8 cellular contexts compared by ENCODE assay signal in the genomic region with DNA sequence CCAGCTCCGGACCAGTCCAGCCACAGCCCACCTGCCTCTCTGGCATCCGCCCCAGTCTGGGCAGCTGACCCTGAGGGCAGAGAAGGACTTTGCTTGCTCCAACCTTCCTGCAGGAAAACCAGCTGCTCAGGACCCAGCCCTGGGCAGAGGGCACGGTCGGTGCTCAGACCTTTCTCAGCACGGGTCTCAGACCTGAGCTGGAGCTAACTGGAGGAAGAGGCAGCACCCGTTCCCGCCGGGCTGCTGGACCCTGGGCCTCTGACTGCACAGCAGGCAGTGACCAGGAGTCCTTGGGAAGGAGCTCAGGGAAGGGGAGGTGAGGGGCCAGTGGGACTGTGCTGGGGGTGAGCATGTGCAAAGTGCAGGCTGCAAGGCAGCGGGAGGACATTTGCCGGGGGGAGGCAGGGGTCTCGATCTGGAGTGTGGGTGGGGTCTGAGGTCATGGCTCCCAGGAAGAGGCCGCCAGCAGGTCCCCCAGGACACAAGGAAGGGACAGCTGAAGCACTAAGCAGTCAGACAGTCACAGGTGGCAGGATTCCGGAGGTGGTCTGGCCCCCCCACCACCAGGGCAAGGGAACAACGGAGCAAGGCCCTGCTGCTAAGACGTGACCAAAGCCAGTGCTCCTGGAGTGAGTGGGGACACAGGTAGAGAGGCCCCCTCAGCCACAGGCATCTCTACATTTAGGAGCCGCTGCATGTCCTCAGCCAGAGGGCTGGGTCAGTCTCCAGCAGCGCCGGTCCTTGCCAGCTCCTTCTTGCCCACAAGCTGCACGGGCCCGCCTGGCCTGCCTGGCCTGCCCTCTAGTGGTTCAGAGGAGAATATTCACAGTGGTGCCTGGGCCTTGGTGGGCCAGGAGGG. TPM values are rescaled to one million over a fixed set of nuclear protein-coding genes. Genes with fewer than 3 reads are reported as not detected.
A peak's percentile ranks its signal among the peaks of the same experiment; 100 is the strongest.
DNase-seq lines count a peak whose midpoint lies in the region; ATAC-seq and TF ChIP-seq lines count a peak whose summit lies in the region.

No MANE protein-coding gene starts in this region.

- no peak for TF ChIP-seq EP300 in upper lobe of left lung (IDR thresholded peaks at IDR 0.05)

- H3K4me1 ChIP-seq in endodermal cell (ENCODE audit: control insufficient read depth, insufficient read depth, low read length) (no peaks in the 10 kb centered on the region), upper lobe of left lung (peaks cover 5 to 29% (median 15%) of the 10 kb centered on the region in 4 donors)

- no peak overlapping the region for H3K4me3 ChIP-seq in endodermal cell (ENCODE audit: low read length)
- H3K4me3 ChIP-seq in upper lobe of left lung: no peak overlapping the region

- POLR2A ChIA-PET in WTC11 (lab: Charles Lee): interaction anchor here (1.6 to 1.7 kb wide), 3 partner anchors 12 to 156 kb away, joined by 4 to 8 read pairs (median 4); partner anchors contain the start of gene PIP5KL1

- H3K36me3 ChIP-seq in endodermal cell (ENCODE audit: control insufficient read depth, insufficient read depth, low read length) (peaks cover 36% of the 10 kb centered on the region), upper lobe of left lung (peaks cover 0 to 35% (median 20%) of the 10 kb centered on the region in 4 donors)

- CTCF ChIA-PET in WTC11 (lab: Charles Lee): interaction anchor here (0.5 to 5.2 kb wide), 50 partner anchors 9 to 549 kb away, joined by 3 to 179 read pairs (median 5); partner anchors contain the start of genes BBLN, EEIG1, NAIF1 and PIP5KL1

- no peaks in the 10 kb centered on the region for H3K27me3 Mint-ChIP-seq in WTC11 (ENCODE audit: low read depth)
- H3K27me3 Mint-ChIP-seq in endodermal cell (ENCODE audit: insufficient read depth): no peaks in the 10 kb centered on the region
- H3K27me3 Mint-ChIP-seq in mesothelial cell of epicardium (ENCODE audit: low read depth): no peaks in the 10 kb centered on the region

- peak overlapping the region; percentile 81 for H3K27ac Mint-ChIP-seq in WTC11
- peak overlapping the region; percentile 48 for H3K27ac Mint-ChIP-seq in endodermal cell
- peak overlapping the region; percentile 52 for H3K27ac Mint-ChIP-seq in mesothelial cell of epicardium

- H3K27ac ChIP-seq in endodermal cell (ENCODE audit: low read depth, low read length) (no peak overlapping the region), upper lobe of left lung (peak overlapping the region in 2 of 4 donors; percentile 13 to 60)

- H3K36me3 Mint-ChIP-seq in WTC11 (peaks cover 5% of the 10 kb centered on the region; the same call in 1 of the 2 replicates), endodermal cell (ENCODE audit: low read depth) (peaks cover 21% of the 10 kb centered on the region), mesothelial cell of epicardium (peaks cover 22% of the 10 kb centered on the region)

- TF ChIP-seq CTCF in WTC11 (IDR thresholded peaks at IDR 0.05) (peak; percentile 96), endodermal cell (conservative IDR thresholded peaks at IDR 0.05) (peak; percentile 96), mesothelial cell of epicardium (IDR thresholded peaks at IDR 0.05; ENCODE audit: unreplicated experiment) (peak; percentile 90), upper lobe of left lung (IDR thresholded peaks at IDR 0.05) (peak; percentile 91 to 94 (median 94))

- WGBS in endodermal cell (ENCODE audit: insufficient coverage in 1 of 2, insufficient read length in 1 of 2), 2 experiments: 80 to 83% methylated on average over 15 to 20 of the region's 20 CpGs
- 50 to 66% methylated on average over 4 to 20 of the region's 20 CpGs for WGBS in upper lobe of left lung, 2 donors

- no peak overlapping the region for H3K9ac ChIP-seq in endodermal cell (ENCODE audit: extremely low read depth, low read length, poor library complexity, severe bottlenecking)

- H3K4me1 Mint-ChIP-seq in WTC11: peaks cover 28% of the 10 kb centered on the region
- H3K4me1 Mint-ChIP-seq in endodermal cell: peaks cover 6% of the 10 kb centered on the region
- H3K4me1 Mint-ChIP-seq in mesothelial cell of epicardium: peaks cover 13% of the 10 kb centered on the region

- TF ChIP-seq POLR2A in upper lobe of left lung (IDR thresholded peaks at IDR 0.05): no peak

- no peaks in the 10 kb centered on the region for H3K9me3 ChIP-seq in endodermal cell (ENCODE audit: control insufficient read depth, low read length)
- no peaks in the 10 kb centered on the region for H3K9me3 ChIP-seq in upper lobe of left lung

- H3K27me3 ChIP-seq in endodermal cell (ENCODE audit: control insufficient read depth, insufficient read depth, low read length, poor library complexity, severe bottlenecking) (no peaks in the 10 kb centered on the region), upper lobe of left lung (no peaks in the 10 kb centered on the region)

- ATAC-seq in WTC11: peak; percentile 67
- ATAC-seq in upper lobe of left lung (ENCODE audit: low FRiP score in 2 of 2): peak; percentile 83 to 85
- ATAC-seq in GM18498 (IDR thresholded peaks at IDR 0.05; ENCODE audit: unreplicated experiment): no peak

- no peak overlapping the region for H3K4me3 Mint-ChIP-seq in WTC11
- H3K4me3 Mint-ChIP-seq in endodermal cell: no peak overlapping the region
- H3K4me3 Mint-ChIP-seq in mesothelial cell of epicardium: no peak overlapping the region

- H3K9me3 Mint-ChIP-seq in WTC11 (no peaks in the 10 kb centered on the region), endodermal cell (no peaks in the 10 kb centered on the region), mesothelial cell of epicardium (no peaks in the 10 kb centered on the region)

- DNase-seq in SIG-M5 treated with dmso at 0.1 percent for 504 hours (lab: John Stamatoyannopoulos, UW; ENCODE audit: unreplicated experiment) (peak; percentile 42), SIG-M5 (lab: John Stamatoyannopoulos, UW) (no peak), NCI-H1092 treated with DMSO at 0.1 percent for 48 hours (lab: John Stamatoyannopoulos, UW) (peak; percentile 47), WTC11 (ENCODE audit: low spot score) (peak; percentile 78), endodermal cell (peak; percentile 93), mesothelial cell of epicardium (ENCODE audit: low spot score in 2 of 2, unreplicated experiment in 2 of 2) (no peak), upper lobe of left lung (peak; percentile 87 to 90)

TF ChIP-seq in WTC11, 78 proteins besides CTCF, POLR2A, EP300 and RAD21:
- no peak for TF ChIP-seq RORB (CRISPR knock-in tag; IDR thresholded peaks at IDR 0.05)
- TF ChIP-seq TP53 (CRISPR knock-in tag; IDR thresholded peaks at IDR 0.05): no peak
- no peak for TF ChIP-seq MXD4 (CRISPR knock-in tag; IDR thresholded peaks at IDR 0.05; ENCODE audit: borderline replicate concordance)
- no peak for TF ChIP-seq CBFB (CRISPR knock-in tag; IDR thresholded peaks at IDR 0.05; ENCODE audit: low read depth)
- TF ChIP-seq IRF2 (CRISPR knock-in tag; IDR thresholded peaks at IDR 0.05; ENCODE audit: borderline replicate concordance, low read depth): no peak
- peak; percentile 96 for TF ChIP-seq ZNF121 (CRISPR knock-in tag; IDR thresholded peaks at IDR 0.05)
- no peak for TF ChIP-seq PRRX2 (CRISPR knock-in tag; IDR thresholded peaks at IDR 0.05)
- TF ChIP-seq ZNF416 (CRISPR knock-in tag; IDR thresholded peaks at IDR 0.05): peak; percentile 61; the same call in 1 of the 2 replicates
TF ChIP-seq in WTC11: peak in this region for 2.

RNA-seq across cellular contexts. Expression of gene DPM2, which starts 4.7 kb away (rescaled TPM):
- total RNA-seq in WTC11 (2021) (53.3 to 58.2 TPM (median 56.1 TPM) in 3 replicates), endodermal cell (10 to 100 TPM; 45.7 TPM), mesothelial cell of epicardium (36.8 to 37.5 TPM (median 36.9 TPM) in 3 replicates), upper lobe of left lung (10 to 100 TPM; 20.1 to 40.7 (median 25.6) TPM)
- polyA plus RNA-seq in endodermal cell (2013, experiment 1 of 2): 39.5 TPM
- 35.1 TPM for polyA plus RNA-seq in endodermal cell (2013, experiment 2 of 2)

RNA-seq across cellular contexts. Expression of gene PIP5KL1, which starts 11.8 kb away (rescaled TPM):
- total RNA-seq in WTC11 (2021): 15.8 to 20.2 TPM (median 16.8 TPM) in 3 replicates
- 1 to 10 TPM; 6.6 to 9.3 TPM for total RNA-seq in endodermal cell
- 3.7 TPM for polyA plus RNA-seq in endodermal cell (2013, experiment 1 of 2)
- 3.3 TPM for polyA plus RNA-seq in endodermal cell (2013, experiment 2 of 2)
- 7.6 to 9.0 TPM (median 8.2 TPM) in 3 replicates for total RNA-seq in mesothelial cell of epicardium
- total RNA-seq in upper lobe of left lung: 10 to 100 TPM in 3 of 6 donors, 1 to 10 TPM in 3; 4.1 to 38.8 (median 10.0) TPM

RNA-seq across cellular contexts. Expression of gene ST6GALNAC4, which starts 25.5 kb away (rescaled TPM):
- total RNA-seq in WTC11 (2021) (25.1 to 25.7 TPM (median 25.4 TPM) in 3 replicates), endodermal cell (10 to 100 TPM in 1 of 2 donors, 1 to 10 TPM in 1; 8.3 to 12.7 TPM), mesothelial cell of epicardium (14.5 to 16.1 TPM (median 15.8 TPM) in 3 replicates), upper lobe of left lung (100 to 1,000 TPM in 1 of 6 donors, 10 to 100 TPM in 5; 41.3 to 105 (median 56.2) TPM)
- 14.6 TPM for polyA plus RNA-seq in endodermal cell (2013, experiment 1 of 2)
- 15.4 TPM for polyA plus RNA-seq in endodermal cell (2013, experiment 2 of 2)

RNA-seq across cellular contexts. Expression of gene EEIG1, which starts 38.4 kb away (rescaled TPM):
- 42.2 to 66.4 TPM (median 51.3 TPM) in 3 replicates for total RNA-seq in WTC11 (2021)
- total RNA-seq in endodermal cell: 10 to 100 TPM; 56.7 to 60.8 TPM
- 21.5 TPM for polyA plus RNA-seq in endodermal cell (2013, experiment 1 of 2)
- 20.4 TPM for polyA plus RNA-seq in endodermal cell (2013, experiment 2 of 2)
- 62.8 to 68.8 TPM (median 67.4 TPM) in 3 replicates for total RNA-seq in mesothelial cell of epicardium
- 10 to 100 TPM; 17.8 to 60.7 (median 48.0) TPM for total RNA-seq in upper lobe of left lung

RNA-seq across cellular contexts. Expression of gene ST6GALNAC6, which starts 43.0 kb away (rescaled TPM):
- total RNA-seq in WTC11 (2021) (45.1 to 47.5 TPM (median 45.3 TPM) in 3 replicates), endodermal cell (10 to 100 TPM; 42.3 to 44.2 TPM), mesothelial cell of epicardium (34.2 to 37.5 TPM (median 36.2 TPM) in 3 replicates), upper lobe of left lung (100 to 1,000 TPM in 1 of 6 donors, 10 to 100 TPM in 5; 67.3 to 117 (median 85.2) TPM)
- 25.4 TPM for polyA plus RNA-seq in endodermal cell (2013, experiment 1 of 2)
- 26.0 TPM for polyA plus RNA-seq in endodermal cell (2013, experiment 2 of 2)

Comparison
In these comparisons a context has a peak if more than half of its experiments do, and no peak if none do; other contexts are left out.
1. DNase-seq: peak in SIG-M5 treated with dmso at 0.1 percent for 504 hours (single experiment), NCI-H1092 treated with DMSO at 0.1 percent for 48 hours (single experiment), WTC11 (single experiment), endodermal cell (single experiment) and upper lobe of left lung (2 of 2); none in SIG-M5 (single experiment) and mesothelial cell of epicardium (0 of 2).
2. Peak in every context shown above with its lines, with median percentiles within 50 percentile points of each other: H3K27ac Mint-ChIP-seq and CTCF ChIP-seq.